ENCODE assay signal across 1 cellular context in the genomic region with DNA sequence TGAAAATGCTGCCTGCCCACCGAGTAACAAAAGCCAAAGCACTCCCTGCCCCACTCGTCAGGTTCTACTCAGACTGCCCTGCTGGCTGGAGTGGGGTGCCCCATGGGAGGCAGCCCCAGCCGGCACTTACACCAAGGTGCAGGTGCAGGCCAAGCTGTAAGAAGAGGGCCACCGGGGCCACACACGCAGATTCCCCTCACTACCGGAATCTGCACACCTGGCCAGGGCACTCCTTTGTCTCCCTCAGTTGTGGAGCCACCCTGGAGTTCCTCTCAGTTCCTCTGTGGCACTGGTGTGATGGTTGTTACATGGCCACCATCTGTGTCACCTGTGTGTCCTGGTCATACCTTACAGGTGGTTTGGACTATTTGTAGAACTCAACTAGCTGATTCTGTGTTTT.
TF ChIP-seq lines count a peak whose summit lies in the region.

No MANE protein-coding gene starts in this region.

TF ChIP-seq in H1, 55 proteins besides CTCF, POLR2A, EP300 and RAD21:
- TF ChIP-seq SP2 (IDR thresholded peaks at IDR 0.05; ENCODE audit: low read length) (no peak), ASH2L (IDR thresholded peaks at IDR 0.05; ENCODE audit: low read length) (no peak), TEAD4 (IDR thresholded peaks at IDR 0.05; ENCODE audit: low read depth, low read length) (no peak), ZNF274 (IDR thresholded peaks at IDR 0.05; ENCODE audit: borderline replicate concordance, extremely low read depth, low read length) (no peak), SRF (IDR thresholded peaks at IDR 0.05; ENCODE audit: low read depth, low read length) (no peak), YY1 (IDR thresholded peaks at IDR 0.05; ENCODE audit: low read depth, low read length) (no peak), CHD2 (IDR thresholded peaks at IDR 0.05; ENCODE audit: low read length) (no peak), SUZ12 (IDR thresholded peaks at IDR 0.05; ENCODE audit: low read length) (no peak), RXRA (IDR thresholded peaks at IDR 0.05; ENCODE audit: insufficient read depth, low read depth, low read length) (no peak), BCL11A (IDR thresholded peaks at IDR 0.05; ENCODE audit: low read depth in 2 of 2, low read length in 2 of 2) (no peak), PHF8 (conservative IDR thresholded peaks at IDR 0.05; ENCODE audit: low read depth, low read length) (no peak), SP4 (IDR thresholded peaks at IDR 0.05; ENCODE audit: low read length) (no peak), FOSL1 (IDR thresholded peaks at IDR 0.05; ENCODE audit: insufficient read depth, low read depth, low read length) (no peak), HDAC2 (IDR thresholded peaks at IDR 0.05; ENCODE audit: borderline replicate concordance in 1 of 2, low read depth in 2 of 2, low read length in 2 of 2) (no peak), HDAC6 (IDR thresholded peaks at IDR 0.05; ENCODE audit: low read depth, low read length) (no peak), BRCA1 (IDR thresholded peaks at IDR 0.05; ENCODE audit: low read depth, low read length) (no peak)
- TF ChIP-seq, protein P1, sequence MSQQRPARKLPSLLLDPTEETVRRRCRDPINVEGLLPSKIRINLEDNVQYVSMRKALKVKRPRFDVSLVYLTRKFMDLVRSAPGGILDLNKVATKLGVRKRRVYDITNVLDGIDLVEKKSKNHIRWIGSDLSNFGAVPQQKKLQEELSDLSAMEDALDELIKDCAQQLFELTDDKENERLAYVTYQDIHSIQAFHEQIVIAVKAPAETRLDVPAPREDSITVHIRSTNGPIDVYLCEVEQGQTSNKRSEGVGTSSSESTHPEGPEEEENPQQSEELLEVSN (IDR thresholded peaks at IDR 0.05): no peak
